In genomic region chr1:6007318-6008083, GRCh38 we compare ENCODE assay signal across 15 cellular contexts. TPM values are rescaled to one million over a fixed set of nuclear protein-coding genes. Genes with fewer than 3 reads are reported as not detected.
DNase-seq lines count a peak whose midpoint lies in the region; ATAC-seq and TF ChIP-seq lines count a peak whose summit lies in the region.
"Had no signal": no experiment of that assay in that cellular context is flagged by ENCODE, and none has a peak within 500 bp of the region (broad histone marks: within the 10 kb centered on the region; RNA-seq: fewer than 3 reads in every experiment).

No MANE protein-coding gene starts in this region.

- no peak for TF ChIP-seq POLR2A in gastroesophageal sphincter (IDR thresholded peaks at IDR 0.05)
- no peak for TF ChIP-seq POLR2A in transverse colon (IDR thresholded peaks at IDR 0.05)

- CTCF ChIA-PET in activated B cell treated with CpG ODN at 0.5 μM for 24 hours (lab: Charles Lee) = no interaction called here

- H3K4me3 Mint-ChIP-seq in activated B cell treated with CpG ODN at 0.5 μM for 24 hours = no peak overlapping the region
- H3K4me3 Mint-ChIP-seq: IgD-negative memory B cell had no signal

- H3K4me1 ChIP-seq in gastroesophageal sphincter (no peaks in the 10 kb centered on the region), transverse colon (no peaks in the 10 kb centered on the region)

- ATAC-seq in activated B cell treated with CpG ODN at 0.5 μM for 24 hours (ENCODE audit: low read depth) (peak; percentile 62), gastroesophageal sphincter (no peak)
- ATAC-seq: GM12878, SK-N-SH treated with all-trans-retinoic acid at 6 μM for 48 hours had no signal

- TF ChIP-seq EP300 in gastroesophageal sphincter (IDR thresholded peaks at IDR 0.05) = no peak
- no peak for TF ChIP-seq EP300 in transverse colon (IDR thresholded peaks at IDR 0.05; ENCODE audit: low read depth)

- H3K27ac Mint-ChIP-seq in activated B cell treated with CpG ODN at 0.5 μM for 24 hours = no peak overlapping the region
- H3K27ac Mint-ChIP-seq: IgD-negative memory B cell had no signal

- in situ Hi-C loops in transverse colon (cut with MboI; ENCODE audit: low pct_ligation_motif_present in 1 of 4, low pct_unique_long_range_greater_than_20kb in 1 of 4, low sequenced_read_pairs in 3 of 4) = no loop called here

- H3K9me3 ChIP-seq in gastroesophageal sphincter (no peaks in the 10 kb centered on the region), transverse colon (no peaks in the 10 kb centered on the region)

- intact Hi-C loops in activated B cell treated with CpG ODN at 0.5 μM for 24 hours (cut with micrococcal nuclease) (no loop called here), posterior vena cava (cut with DNase I) (no loop called here), transverse colon (cut with DNase I; ENCODE audit: low total_unique reads) (no loop called here)

- DNase-seq in DMS79 treated with DMSO at 0.1 percent for 48 hours (lab: John Stamatoyannopoulos, UW) = peak; percentile 52
- no peak for DNase-seq in DMS79 (lab: John Stamatoyannopoulos, UW)
- no peak for DNase-seq in activated B cell treated with CpG ODN at 0.5 μM for 24 hours
- peak; percentile 52 for DNase-seq in glomerular visceral epithelial cell (ENCODE audit: extremely low spot score)
- DNase-seq in posterior vena cava (ENCODE audit: low spot score) = peak; percentile 57
- no peak for DNase-seq in T-helper 2 cell
- no peak for DNase-seq in transverse colon
- DNase-seq: activated CD4-positive, alpha-beta T cell treated with anti-CD3 and anti-CD28 coated beads, Interleukin-2, amount 50 U/mL, for 1 hour; GM23248; substantia nigra had no signal

- H3K9me3 Mint-ChIP-seq in activated B cell treated with CpG ODN at 0.5 μM for 24 hours = no peaks in the 10 kb centered on the region
- H3K9me3 Mint-ChIP-seq: IgD-negative memory B cell had no signal

- H3K36me3 ChIP-seq in gastroesophageal sphincter = no peaks in the 10 kb centered on the region
- H3K36me3 ChIP-seq in transverse colon = no peaks in the 10 kb centered on the region

- H3K27me3 ChIP-seq in gastroesophageal sphincter = no peaks in the 10 kb centered on the region
- H3K27me3 ChIP-seq in transverse colon = peaks cover 3% of the 10 kb centered on the region

- 42 to 83% methylated on average over 15 to 19 of the region's 25 CpGs for WGBS in gastroesophageal sphincter (ENCODE audit: low coverage in 1 of 2), 2 donors
- WGBS in transverse colon (ENCODE audit: low coverage in 1 of 2), 2 donors = 87% methylated on average over 24 of the region's 25 CpGs; no CpG with 5 or more reads in 1 of the 2 donors

- no peak for TF ChIP-seq CTCF in activated B cell treated with CpG ODN at 0.5 μM for 24 hours (IDR thresholded peaks at IDR 0.05)
- no peak for TF ChIP-seq CTCF in gastroesophageal sphincter (IDR thresholded peaks at IDR 0.05)
- TF ChIP-seq CTCF in transverse colon (IDR thresholded peaks at IDR 0.05) = no peak

- no peaks in the 10 kb centered on the region for H3K27me3 Mint-ChIP-seq in activated B cell treated with CpG ODN at 0.5 μM for 24 hours
- H3K27me3 Mint-ChIP-seq: IgD-negative memory B cell had no signal

- no peak overlapping the region for H3K4me3 ChIP-seq in gastroesophageal sphincter
- H3K4me3 ChIP-seq in transverse colon = no peak overlapping the region
- H3K4me3 ChIP-seq: GM12878, GM23248 had no signal

- H3K36me3 Mint-ChIP-seq in activated B cell treated with CpG ODN at 0.5 μM for 24 hours (ENCODE audit: low read depth) = peaks cover 8% of the 10 kb centered on the region
- H3K36me3 Mint-ChIP-seq: IgD-negative memory B cell had no signal

- POLR2A ChIA-PET in activated B cell treated with CpG ODN at 0.5 μM for 24 hours (lab: Charles Lee) = interaction anchor here (1.1 kb wide), 1 partner anchor 15 kb away, joined by 3 read pairs; the partner anchor contains the start of gene NPHP4

- H3K27ac ChIP-seq in gastroesophageal sphincter = no peak overlapping the region
- H3K27ac ChIP-seq in transverse colon = no peak overlapping the region
- H3K27ac ChIP-seq: 22Rv1, GM23248 had no signal

- peaks cover 11% of the 10 kb centered on the region for H3K4me1 Mint-ChIP-seq in activated B cell treated with CpG ODN at 0.5 μM for 24 hours

RNA-seq across cellular contexts. Expression of gene NPHP4, which starts 15.3 kb away (rescaled TPM):
- total RNA-seq in activated B cell treated with CpG ODN at 0.5 μM for 24 hours = 6.2 and 8.0 TPM in 2 replicates
- total RNA-seq in posterior vena cava = 1 to 10 TPM; 6.9 to 7.7 TPM
- 1 to 10 TPM; 5.7 to 9.7 (median 6.2) TPM for total RNA-seq in gastroesophageal sphincter
- total RNA-seq in transverse colon = 10 to 100 TPM in 2 of 4 donors, 1 to 10 TPM in 2; 6.7 to 19.9 (median 10.5) TPM

RNA-seq across cellular contexts. Expression of gene KCNAB2, which starts 38.2 kb away (rescaled TPM):
- 101 and 121 TPM in 2 replicates for total RNA-seq in activated B cell treated with CpG ODN at 0.5 μM for 24 hours
- total RNA-seq in posterior vena cava = 10 to 100 TPM; 13.5 to 21.8 TPM
- 10 to 100 TPM; 10.9 to 12.6 (median 11.7) TPM for total RNA-seq in gastroesophageal sphincter
- total RNA-seq in transverse colon = 10 to 100 TPM in 1 of 4 donors, 1 to 10 TPM in 2, under 1 TPM in 1; 1.00 to 25.4 (median 7.9) TPM

Comparison
In these comparisons a context has a peak if more than half of its experiments do, and no peak if none do; other contexts are left out.
1. DNase-seq: peak in DMS79 treated with DMSO at 0.1 percent for 48 hours (single experiment), glomerular visceral epithelial cell (single experiment) and posterior vena cava (single experiment); none in DMS79 (single experiment), activated B cell treated with CpG ODN at 0.5 μM for 24 hours (single experiment), T-helper 2 cell (0 of 5) and transverse colon (single experiment).